ENCODE assay signal across 18 cellular contexts in genomic region chr6:11650711-11651110, GRCh38.
DNase-seq lines count a peak whose midpoint lies in the region; ATAC-seq and TF ChIP-seq lines count a peak whose summit lies in the region.
"Had no signal": no experiment of that assay in that cellular context is flagged by ENCODE, and none has a peak within 500 bp of the region (broad histone marks: within the 10 kb centered on the region; RNA-seq: fewer than 3 reads in every experiment).

No MANE protein-coding gene starts in this region.

- TF ChIP-seq CTCF in fibroblast of pulmonary artery (IDR thresholded peaks at IDR 0.05; ENCODE audit: low read length, missing control alignments) = no peak
- TF ChIP-seq CTCF in neural progenitor cell (IDR thresholded peaks at IDR 0.05) = no peak
- TF ChIP-seq CTCF in natural killer cell (IDR thresholded peaks at IDR 0.05) = no peak
- TF ChIP-seq CTCF in sigmoid colon (IDR thresholded peaks at IDR 0.05) = no peak

- peaks cover 3% of the 10 kb centered on the region for H3K27me3 Mint-ChIP-seq in neural progenitor cell (ENCODE audit: insufficient read depth, low read depth)
- peaks cover 0 to 4% of the 10 kb centered on the region in 2 donors for H3K27me3 Mint-ChIP-seq in natural killer cell (ENCODE audit: low read depth in 2 of 2)

- H3K27ac ChIP-seq in neural progenitor cell = peak overlapping the region; percentile 52
- H3K27ac ChIP-seq in sigmoid colon = peak overlapping the region in 1 of 4 donors; percentile 46
- H3K27ac ChIP-seq: testis had no signal

- H3K9me3 ChIP-seq in neural progenitor cell (ENCODE audit: low read depth) (peaks cover 2% of the 10 kb centered on the region), sigmoid colon (peaks cover 0 to 3% (median 0%) of the 10 kb centered on the region in 4 donors)
- H3K9me3 ChIP-seq: BE2C, testis had no signal

- peak overlapping the region; percentile 69 for H3K4me2 ChIP-seq in neural progenitor cell

- H3K36me3 ChIP-seq in neural progenitor cell (no peaks in the 10 kb centered on the region), sigmoid colon (no peaks in the 10 kb centered on the region)
- H3K36me3 ChIP-seq: BE2C had no signal

- no peaks in the 10 kb centered on the region for H3K79me2 ChIP-seq in neural progenitor cell (ENCODE audit: low read depth)

- H3K4me1 ChIP-seq in neural progenitor cell (peaks cover 32% of the 10 kb centered on the region), sigmoid colon (peaks cover 0 to 33% (median 16%) of the 10 kb centered on the region in 4 donors)
- H3K4me1 ChIP-seq: BE2C had no signal

- no peak overlapping the region for H3K9ac ChIP-seq in neural progenitor cell

- H4K20me1 ChIP-seq in neural progenitor cell (ENCODE audit: low read depth) = no peaks in the 10 kb centered on the region

- TF ChIP-seq EP300 in sigmoid colon (IDR thresholded peaks at IDR 0.05) = no peak

- H3K4me3 ChIP-seq in fibroblast of pulmonary artery (replicated peaks; ENCODE audit: low read depth, low read length) (no peak overlapping the region), neural progenitor cell (peak overlapping the region; percentile 23), sigmoid colon (no peak overlapping the region)
- H3K4me3 ChIP-seq: dorsolateral prefrontal cortex, testis had no signal

- peaks cover 52% of the 10 kb centered on the region for H3K4me1 Mint-ChIP-seq in neural progenitor cell
- H3K4me1 Mint-ChIP-seq in natural killer cell = no peaks in the 10 kb centered on the region
- H3K4me1 Mint-ChIP-seq: memory B cell had no signal

- DNase-seq in EL = peak; percentile 25
- peak; percentile 47 for DNase-seq in M059J (ENCODE audit: low read depth)
- peak; percentile 60 for DNase-seq in fibroblast of pulmonary artery (ENCODE audit: low read depth)
- DNase-seq in neural progenitor cell (ENCODE audit: low spot score) = no peak
- no peak for DNase-seq in NOMO-1 (lab: John Stamatoyannopoulos, UW; ENCODE audit: unreplicated experiment in 2 of 2)
- no peak for DNase-seq in effector CD8-positive, alpha-beta T cell (lab: John Stamatoyannopoulos, UW)
- DNase-seq in natural killer cell = no peak
- DNase-seq in sigmoid colon = no peak
- DNase-seq: activated CD4-positive, alpha-beta T cell treated with anti-CD3 and anti-CD28 coated beads, Interleukin-2, amount 50 U/mL, for 4 hours; amniotic stem cell; BE2C; DMS53; dorsolateral prefrontal cortex; head of caudate nucleus; NCI-H2107; NCI-H774; testis had no signal

- H3K27ac Mint-ChIP-seq in neural progenitor cell = peak overlapping the region; percentile 78
- H3K27ac Mint-ChIP-seq in natural killer cell = no peak overlapping the region
- H3K27ac Mint-ChIP-seq: memory B cell had no signal

- whole genome bisulfite sequencing in sigmoid colon, 2 donors = 81 to 85% methylated on average over 1 of the region's 1 CpG

- no peak for ATAC-seq in natural killer cell

- peaks cover 23% of the 10 kb centered on the region for H3K9me3 Mint-ChIP-seq in neural progenitor cell
- no peaks in the 10 kb centered on the region for H3K9me3 Mint-ChIP-seq in natural killer cell

- peaks cover 27% of the 10 kb centered on the region for H3F3A ChIP-seq in neural progenitor cell (ENCODE audit: low read depth)

- H3K27me3 ChIP-seq in neural progenitor cell (no peaks in the 10 kb centered on the region), sigmoid colon (no peaks in the 10 kb centered on the region)
- H3K27me3 ChIP-seq: BE2C, dorsolateral prefrontal cortex, testis had no signal

- H3K4me3 Mint-ChIP-seq in neural progenitor cell (peak overlapping the region; percentile 28), natural killer cell (no peak overlapping the region)
- H3K4me3 Mint-ChIP-seq: memory B cell had no signal

- H3K36me3 Mint-ChIP-seq in neural progenitor cell (peaks cover 3% of the 10 kb centered on the region), natural killer cell (no peaks in the 10 kb centered on the region)
- H3K36me3 Mint-ChIP-seq: memory B cell had no signal

- H2AFZ ChIP-seq in neural progenitor cell (replicated peaks) = no peak overlapping the region

- intact Hi-C loops in natural killer cell (cut with micrococcal nuclease) (no loop called here), sigmoid colon (cut with DNase I) (loop anchor here (5.0 kb wide), 2 partner anchors 43 to 63 kb away; no protein-coding TSS in a partner anchor)

- TF ChIP-seq POLR2A in sigmoid colon (IDR thresholded peaks at IDR 0.05) = no peak

Comparison
In these comparisons a context has a peak if more than half of its experiments do, and no peak if none do; other contexts are left out.
1. DNase-seq: peak in EL (single experiment), M059J (single experiment) and fibroblast of pulmonary artery (single experiment); none in neural progenitor cell (single experiment), NOMO-1 (0 of 2), effector CD8-positive, alpha-beta T cell (single experiment), natural killer cell (single experiment) and sigmoid colon (single experiment).